In the genomic region with DNA sequence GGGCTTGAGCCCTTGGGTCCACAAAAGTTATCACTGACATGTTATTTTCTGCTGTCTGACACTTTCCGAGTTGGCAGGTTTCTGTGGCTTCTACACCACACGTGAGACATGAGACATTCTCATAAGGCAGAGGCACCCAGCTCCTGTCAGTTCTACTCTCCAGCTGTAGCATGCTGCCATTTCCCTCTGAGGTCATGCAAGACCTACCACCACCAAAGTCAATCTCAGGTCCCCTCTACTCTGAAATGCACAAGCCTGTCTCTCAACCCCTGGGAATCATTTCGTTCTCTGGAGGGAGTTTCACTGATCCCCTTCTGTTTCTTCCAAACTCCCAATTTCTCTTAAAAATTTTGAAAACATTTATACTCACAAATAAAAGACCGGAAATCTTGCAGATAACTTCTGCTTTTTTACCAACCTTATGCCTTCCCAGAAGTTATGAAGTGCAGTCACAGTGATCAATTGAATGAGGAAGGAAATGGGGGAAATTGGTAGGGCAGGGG, we compare ENCODE assay signal across 8 cellular contexts. TPM values are rescaled to one million over a fixed set of nuclear protein-coding genes. Genes with fewer than 3 reads are reported as not detected.
DNase-seq lines count a peak whose midpoint lies in the region; ATAC-seq and TF ChIP-seq lines count a peak whose summit lies in the region.

No MANE protein-coding gene starts in this region.

- DNase-seq in germinal center (ENCODE audit: low spot score) (peak; percentile 58), H4 (ENCODE audit: low spot score) (no peak), DMS114 treated with DMSO at 0.1 percent for 48 hours (lab: John Stamatoyannopoulos, UW; ENCODE audit: unreplicated experiment) (no peak), NCI-H1417 (lab: John Stamatoyannopoulos, UW) (no peak), NCI-H2107 treated with DMSO at 0.1 percent for 48 hours (lab: John Stamatoyannopoulos, UW; ENCODE audit: unreplicated experiment) (no peak)

- H3K4me3 ChIP-seq in KMS-11 (IDR thresholded peaks at IDR 0.05; ENCODE audit: insufficient read depth, low read depth, low read length): no peak overlapping the region

- H3K9ac ChIP-seq in KMS-11: no peak overlapping the region

- peak; percentile 90 for ATAC-seq in GM18502 (IDR thresholded peaks at IDR 0.05; ENCODE audit: poor library complexity, unreplicated experiment)
- ATAC-seq in GM21619 (IDR thresholded peaks at IDR 0.05; ENCODE audit: unreplicated experiment): peak; percentile 87

- no peaks in the 10 kb centered on the region for H4K20me1 ChIP-seq in KMS-11 (ENCODE audit: insufficient read depth)

- H3K27ac ChIP-seq in KMS-11: peak overlapping the region; percentile 9; the same call in 1 of the 2 replicates

- no peak for TF ChIP-seq CTCF in KMS-11 (conservative IDR thresholded peaks at IDR 0.05; ENCODE audit: low read depth, low read length)

- H3K36me3 ChIP-seq in KMS-11 (ENCODE audit: insufficient read depth): no peaks in the 10 kb centered on the region

- peak overlapping the region; percentile 2; the same call in 1 of the 2 replicates for H2AFZ ChIP-seq in KMS-11 (ENCODE audit: low read depth)

- no peaks in the 10 kb centered on the region for H3K27me3 ChIP-seq in KMS-11 (ENCODE audit: insufficient read depth, low read depth)

- H3K79me2 ChIP-seq in KMS-11 (ENCODE audit: insufficient read depth, low read depth): no peaks in the 10 kb centered on the region

- H3K4me1 ChIP-seq in KMS-11 (ENCODE audit: low read depth, poor library complexity, severe bottlenecking): peaks cover 36% of the 10 kb centered on the region

- peak overlapping the region; percentile 39 for H3K4me2 ChIP-seq in KMS-11

RNA-seq across cellular contexts. Expression of gene CR2, which starts 39.5 kb away (rescaled TPM):
- 0.02 and 0.08 TPM in 2 replicates for total RNA-seq in H4 (2014; rRNA removed; shearing (Covaris generic))
